ENCODE assay signal across 7 cellular contexts in the genomic region with DNA sequence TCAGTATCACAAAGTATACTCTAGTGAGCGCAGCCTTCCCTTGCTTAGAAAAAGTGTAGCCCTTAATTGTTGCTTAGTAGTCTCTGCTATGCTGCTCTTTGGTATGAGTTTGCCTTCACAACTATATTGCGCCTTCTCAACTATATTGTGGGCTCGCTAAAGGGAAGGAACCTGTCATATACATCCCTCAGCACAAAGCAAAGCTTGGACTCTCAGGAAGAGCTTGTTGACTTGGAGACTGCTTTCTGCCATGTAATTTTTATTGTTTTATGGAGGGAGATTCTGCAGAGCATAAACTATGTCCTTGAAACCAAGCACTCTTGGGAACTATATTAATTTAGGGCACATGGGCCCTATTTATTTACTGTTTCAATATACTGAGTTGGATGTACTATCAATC.
"Had no signal": no experiment of that assay in that cellular context is flagged by ENCODE, and none has a peak within 500 bp of the region (broad histone marks: within the 10 kb centered on the region; RNA-seq: fewer than 3 reads in every experiment).

No MANE protein-coding gene starts in this region.

- ATAC-seq: HCT116 had no signal

- H2AFZ ChIP-seq: GM23248 had no signal

- H3K4me1 ChIP-seq: HAP-1 had no signal

- H3K9me3 ChIP-seq: HAP-1 had no signal

- H3K4me3 Mint-ChIP-seq: HFFc6 had no signal

- H3K27ac Mint-ChIP-seq: HFFc6 had no signal

- DNase-seq: GM23248, GOT3, H7, HFFc6, IMR-90 had no signal

- H3K27ac ChIP-seq: GM23248 had no signal

- H3K4me3 ChIP-seq: GM23248, HAP-1 had no signal

- H3K36me3 ChIP-seq: HAP-1 had no signal

- H3K9ac ChIP-seq: GM23248 had no signal
